ENCODE assay signal across 18 cellular contexts in genomic region chr5:31317642-31318041, GRCh38.
"Had no signal": no experiment of that assay in that cellular context is flagged by ENCODE, and none has a peak within 500 bp of the region (broad histone marks: within the 10 kb centered on the region; RNA-seq: fewer than 3 reads in every experiment).

No MANE protein-coding gene starts in this region.

- ATAC-seq: activated CD4-positive, CD25-positive, alpha-beta regulatory T cell treated with anti-CD3 and anti-CD28 coated beads, Interleukin-2, amount 50 U/mL, for 24 hours; left lobe of liver; naive thymus-derived CD8-positive, alpha-beta T cell; stimulated activated memory B cell treated with anti-CD40 and anti-IgM and Interleukin-4, amounts not matched to agents 10 μg/mL and 1 μg/mL and 100 μg/mL, for 72 hours had no signal

- H3K27me3 ChIP-seq: brain microvascular endothelial cell, tibial artery, uterus had no signal

- H3K4me3 Mint-ChIP-seq: naive thymus-derived CD8-positive, alpha-beta T cell; stimulated activated memory B cell treated with anti-CD40 and anti-IgM and Interleukin-4, amounts not matched to agents 10 μg/mL and 1 μg/mL and 100 μg/mL, for 72 hours had no signal

- H3K4me3 ChIP-seq: tibial artery, uterus had no signal

- H3K27ac Mint-ChIP-seq: naive thymus-derived CD8-positive, alpha-beta T cell; stimulated activated memory B cell treated with anti-CD40 and anti-IgM and Interleukin-4, amounts not matched to agents 10 μg/mL and 1 μg/mL and 100 μg/mL, for 72 hours had no signal

- H3K9me3 Mint-ChIP-seq: stimulated activated memory B cell treated with anti-CD40 and anti-IgM and Interleukin-4, amounts not matched to agents 10 μg/mL and 1 μg/mL and 100 μg/mL, for 72 hours had no signal

- H3K4me1 ChIP-seq: tibial artery, uterus had no signal

- DNase-seq: activated CD4-positive, alpha-beta T cell treated with anti-CD3 and anti-CD28 coated beads, Interleukin-2, amount 50 U/mL, for 1 hour; activated naive CD4-positive, alpha-beta T cell treated with Interleukin-2 at 50 U/mL for 16 hours; activated T-cell treated with anti-CD3 and anti-CD28 coated beads for 4 hours; anterior cingulate cortex; brain microvascular endothelial cell; effector memory CD4-positive, alpha-beta T cell; foreskin melanocyte; head of caudate nucleus; naive thymus-derived CD8-positive, alpha-beta T cell; stimulated activated CD4-positive, alpha-beta T cell treated with anti-CD3 and anti-CD28 coated beads, Interleukin-2, amount 100 ng/mL, for 48 hours; T-helper 9 cell; tibial artery; uterus had no signal

- H3K4me1 Mint-ChIP-seq: naive thymus-derived CD8-positive, alpha-beta T cell; stimulated activated memory B cell treated with anti-CD40 and anti-IgM and Interleukin-4, amounts not matched to agents 10 μg/mL and 1 μg/mL and 100 μg/mL, for 72 hours had no signal

- FAIRE-seq: keratinocyte had no signal

- H3K36me3 ChIP-seq: uterus had no signal

- H3K27ac ChIP-seq: brain microvascular endothelial cell, epithelial cell of prostate, tibial artery, uterus had no signal

- H3K36me3 Mint-ChIP-seq: naive thymus-derived CD8-positive, alpha-beta T cell; stimulated activated memory B cell treated with anti-CD40 and anti-IgM and Interleukin-4, amounts not matched to agents 10 μg/mL and 1 μg/mL and 100 μg/mL, for 72 hours had no signal

- H3K9me3 ChIP-seq: tibial artery, uterus had no signal

- H3K27me3 Mint-ChIP-seq: stimulated activated memory B cell treated with anti-CD40 and anti-IgM and Interleukin-4, amounts not matched to agents 10 μg/mL and 1 μg/mL and 100 μg/mL, for 72 hours had no signal
